In the genomic region with DNA sequence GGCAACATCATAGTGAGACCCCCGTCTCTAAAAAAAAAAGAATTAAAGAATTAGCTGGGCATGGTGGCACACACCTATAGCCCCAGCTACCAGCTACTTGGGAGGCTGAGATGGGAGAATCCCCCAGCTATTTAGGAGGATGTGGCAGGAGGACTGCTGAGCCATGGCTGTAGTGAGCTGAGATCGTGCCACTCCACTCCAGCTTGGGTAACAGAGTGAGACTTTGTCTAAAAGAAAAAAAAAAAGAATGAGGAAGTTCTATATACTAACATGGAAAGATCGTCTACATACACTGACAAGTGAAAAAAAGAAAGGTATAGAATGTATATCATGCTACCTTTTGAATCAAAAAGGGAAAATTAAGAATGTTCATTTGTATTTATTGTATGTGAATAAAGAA, we compare ENCODE assay signal across 34 cellular contexts.
"Had no signal": no experiment of that assay in that cellular context is flagged by ENCODE, and none has a peak within 500 bp of the region (broad histone marks: within the 10 kb centered on the region; RNA-seq: fewer than 3 reads in every experiment).

No MANE protein-coding gene starts in this region.

- DNase-seq: activated CD4-positive, alpha-beta memory T cell treated with anti-CD3 and anti-CD28 coated beads, Interleukin-2, amount 10 ng/mL, durations not matched to agents 7 days and 5 days; activated CD4-positive, alpha-beta T cell treated with anti-CD3 and anti-CD28 coated beads for 1 hour; activated CD4-positive, alpha-beta T cell treated with anti-CD3 and anti-CD28 coated beads, Interleukin-2, amount 10 ng/mL, durations not matched to agents 7 days and 5 days; activated CD8-positive, alpha-beta memory T cell treated with anti-CD3 and anti-CD28 coated beads, Interleukin-2, amount 50 U/mL, for 48 hours; activated gamma-delta T cell; activated naive CD4-positive, alpha-beta T cell treated with anti-CD3 and anti-CD28 coated beads, Interleukin-2, amount 50 U/mL, for 16 hours; activated naive CD8-positive, alpha-beta T cell treated with anti-CD3 and anti-CD28 coated beads, Interleukin-2, amount 50 U/mL, for 24 hours; activated T-cell treated with anti-CD3 and anti-CD28 coated beads, Interleukin-2, amount 50 U/mL, for 24 hours; amygdala; caudate nucleus; endodermal cell; foreskin fibroblast; head of caudate nucleus; hippocampal formation; kidney; left colon; mammary epithelial cell; naive thymus-derived CD4-positive, alpha-beta T cell; nucleus accumbens; pancreas; retina; stimulated activated CD4-positive, alpha-beta T cell treated with anti-CD3 and anti-CD28 coated beads, Interleukin-4, amount 100 ng/mL, for 24 hours; stimulated activated naive CD8-positive, alpha-beta T cell treated with anti-CD3 and anti-CD28 coated beads, Interleukin-15, amount 100 ng/mL, for 72 hours; thyroid gland; upper lobe of left lung had no signal

- H3K4me1 Mint-ChIP-seq: activated CD4-positive, alpha-beta memory T cell treated with anti-CD3 and anti-CD28 coated beads, Interleukin-2, amount 10 ng/mL, durations not matched to agents 7 days and 5 days; activated CD4-positive, alpha-beta T cell treated with anti-CD3 and anti-CD28 coated beads, Interleukin-2, amount 10 ng/mL, durations not matched to agents 7 days and 5 days; activated naive CD8-positive, alpha-beta T cell treated with anti-CD3 and anti-CD28 coated beads, Interleukin-2, amount 50 U/mL, for 24 hours; endodermal cell; stimulated activated effector memory CD8-positive, alpha-beta T cell treated with anti-CD3 and anti-CD28 coated beads, Interleukin-12 subunit alpha, Interleukin-12 subunit beta, amount 100 ng/mL, for 72 hours; stimulated activated naive CD8-positive, alpha-beta T cell treated with anti-CD3 and anti-CD28 coated beads, Interleukin-15, amount 100 ng/mL, for 72 hours; WTC11 had no signal

- H3K27me3 Mint-ChIP-seq: activated CD4-positive, alpha-beta memory T cell treated with anti-CD3 and anti-CD28 coated beads, Interleukin-2, amount 10 ng/mL, durations not matched to agents 7 days and 5 days; activated CD4-positive, alpha-beta T cell treated with anti-CD3 and anti-CD28 coated beads, Interleukin-2, amount 10 ng/mL, durations not matched to agents 7 days and 5 days; activated naive CD8-positive, alpha-beta T cell treated with anti-CD3 and anti-CD28 coated beads, Interleukin-2, amount 50 U/mL, for 24 hours; activated T-cell treated with anti-CD3 and anti-CD28 coated beads, Interleukin-2, amount 50 U/mL, for 24 hours; naive thymus-derived CD4-positive, alpha-beta T cell; stimulated activated naive CD8-positive, alpha-beta T cell treated with anti-CD3 and anti-CD28 coated beads, Interleukin-15, amount 100 ng/mL, for 72 hours had no signal

- H3K4me1 ChIP-seq: pancreas, prostate gland, thyroid gland, upper lobe of left lung had no signal

- H3K9me3 Mint-ChIP-seq: activated CD4-positive, alpha-beta memory T cell treated with anti-CD3 and anti-CD28 coated beads, Interleukin-2, amount 10 ng/mL, durations not matched to agents 7 days and 5 days; activated CD4-positive, alpha-beta T cell treated with anti-CD3 and anti-CD28 coated beads, Interleukin-2, amount 10 ng/mL, durations not matched to agents 7 days and 5 days; activated naive CD8-positive, alpha-beta T cell treated with anti-CD3 and anti-CD28 coated beads, Interleukin-2, amount 50 U/mL, for 24 hours; activated T-cell treated with anti-CD3 and anti-CD28 coated beads, Interleukin-2, amount 50 U/mL, for 24 hours; endodermal cell; mesothelial cell of epicardium; naive thymus-derived CD4-positive, alpha-beta T cell; stimulated activated effector memory CD8-positive, alpha-beta T cell treated with anti-CD3 and anti-CD28 coated beads, Interleukin-12 subunit alpha, Interleukin-12 subunit beta, amount 100 ng/mL, for 72 hours; stimulated activated naive CD8-positive, alpha-beta T cell treated with anti-CD3 and anti-CD28 coated beads, Interleukin-15, amount 100 ng/mL, for 72 hours; T-helper 2 cell treated with Interferon-gamma antibody and Interleukin-4, amounts not matched to agents 5 μg/mL and 100 μg/mL, for 36 hours; WTC11 had no signal

- H3K36me3 ChIP-seq: pancreas, prostate gland, thyroid gland, upper lobe of left lung had no signal

- H3K36me3 Mint-ChIP-seq: WTC11 had no signal

- H3K27ac Mint-ChIP-seq: activated CD4-positive, alpha-beta memory T cell treated with anti-CD3 and anti-CD28 coated beads, Interleukin-2, amount 10 ng/mL, durations not matched to agents 7 days and 5 days; activated CD4-positive, alpha-beta T cell treated with anti-CD3 and anti-CD28 coated beads, Interleukin-2, amount 10 ng/mL, durations not matched to agents 7 days and 5 days; activated naive CD8-positive, alpha-beta T cell treated with anti-CD3 and anti-CD28 coated beads, Interleukin-2, amount 50 U/mL, for 24 hours; activated T-cell treated with anti-CD3 and anti-CD28 coated beads, Interleukin-2, amount 50 U/mL, for 24 hours; endodermal cell; mesothelial cell of epicardium; naive thymus-derived CD4-positive, alpha-beta T cell; stimulated activated effector memory CD8-positive, alpha-beta T cell treated with anti-CD3 and anti-CD28 coated beads, Interleukin-12 subunit alpha, Interleukin-12 subunit beta, amount 100 ng/mL, for 72 hours; stimulated activated naive CD8-positive, alpha-beta T cell treated with anti-CD3 and anti-CD28 coated beads, Interleukin-15, amount 100 ng/mL, for 72 hours; T-helper 2 cell treated with Interferon-gamma antibody and Interleukin-4, amounts not matched to agents 5 μg/mL and 100 μg/mL, for 36 hours; WTC11 had no signal

- H3K9me3 ChIP-seq: pancreas, prostate gland, thyroid gland, upper lobe of left lung had no signal

- H3K4me3 Mint-ChIP-seq: activated CD4-positive, alpha-beta memory T cell treated with anti-CD3 and anti-CD28 coated beads, Interleukin-2, amount 10 ng/mL, durations not matched to agents 7 days and 5 days; activated CD4-positive, alpha-beta T cell treated with anti-CD3 and anti-CD28 coated beads, Interleukin-2, amount 10 ng/mL, durations not matched to agents 7 days and 5 days; activated naive CD8-positive, alpha-beta T cell treated with anti-CD3 and anti-CD28 coated beads, Interleukin-2, amount 50 U/mL, for 24 hours; activated T-cell treated with anti-CD3 and anti-CD28 coated beads, Interleukin-2, amount 50 U/mL, for 24 hours; endodermal cell; mesothelial cell of epicardium; naive thymus-derived CD4-positive, alpha-beta T cell; stimulated activated effector memory CD8-positive, alpha-beta T cell treated with anti-CD3 and anti-CD28 coated beads, Interleukin-12 subunit alpha, Interleukin-12 subunit beta, amount 100 ng/mL, for 72 hours; stimulated activated naive CD8-positive, alpha-beta T cell treated with anti-CD3 and anti-CD28 coated beads, Interleukin-15, amount 100 ng/mL, for 72 hours; T-helper 2 cell treated with Interferon-gamma antibody and Interleukin-4, amounts not matched to agents 5 μg/mL and 100 μg/mL, for 36 hours; WTC11 had no signal

- H3K27ac ChIP-seq: pancreas, prostate gland, skin epidermis, thyroid gland, upper lobe of left lung had no signal

- ATAC-seq: activated naive CD8-positive, alpha-beta T cell treated with anti-CD3 and anti-CD28 coated beads, Interleukin-2, amount 50 U/mL, for 24 hours; esophagus mucosa; left colon; naive thymus-derived CD4-positive, alpha-beta T cell; pancreas; sciatic nerve; stimulated activated effector memory CD8-positive, alpha-beta T cell treated with anti-CD3 and anti-CD28 coated beads, Interleukin-12 subunit alpha, Interleukin-12 subunit beta, amount 100 ng/mL, for 72 hours; stimulated activated naive CD8-positive, alpha-beta T cell treated with anti-CD3 and anti-CD28 coated beads, Interleukin-15, amount 100 ng/mL, for 72 hours; WTC11 had no signal

- H3K27me3 ChIP-seq: pancreas, thyroid gland, upper lobe of left lung had no signal

- H3K4me3 ChIP-seq: pancreas, prostate gland, skin epidermis, thyroid gland, upper lobe of left lung had no signal

- FAIRE-seq: kidney, pancreas, TTC549 had no signal
